In genomic region chr13:77919351-77920294, GRCh38 we compare ENCODE assay signal across 8 cellular contexts. TPM values are rescaled to one million over a fixed set of nuclear protein-coding genes. Genes with fewer than 3 reads are reported as not detected.
A peak's percentile ranks its signal among the peaks of the same experiment; 100 is the strongest.
DNase-seq lines count a peak whose midpoint lies in the region; ATAC-seq lines count a peak whose summit lies in the region.

No MANE protein-coding gene starts in this region.

- H3K4me1 ChIP-seq in esophagus (ENCODE audit: control insufficient read depth in 2 of 2, insufficient read depth in 2 of 2, low read length in 1 of 2) (peaks cover 4 to 7% of the 10 kb centered on the region in 2 donors), mucosa of rectum (ENCODE audit: control insufficient read depth in 2 of 2, insufficient read depth in 2 of 2, low read length in 2 of 2) (peaks cover 0 to 5% of the 10 kb centered on the region in 2 donors)

- WGBS in esophagus, 2 donors: 9 to 11% methylated on average over 35 of the region's 35 CpGs

- no peaks in the 10 kb centered on the region for H3K9me3 ChIP-seq in esophagus (ENCODE audit: control insufficient read depth in 2 of 2, insufficient read depth in 1 of 2, low read depth in 1 of 2, low read length in 1 of 2)
- no peaks in the 10 kb centered on the region for H3K9me3 ChIP-seq in mucosa of rectum (ENCODE audit: control insufficient read depth in 2 of 2, low read length in 2 of 2)

- intact Hi-C loops in activated naive CD4-positive, alpha-beta T cell treated with anti-CD3 and anti-CD28 coated beads for 36 hours (cut with micrococcal nuclease): no loop called here

- peak; percentile 36 for DNase-seq in GM03348 (ENCODE audit: low spot score)
- DNase-seq in NCI-H1105 (lab: John Stamatoyannopoulos, UW): peak; percentile 8
- no peak for DNase-seq in activated naive CD4-positive, alpha-beta T cell treated with anti-CD3 and anti-CD28 coated beads for 36 hours
- DNase-seq in NCI-H774 (lab: John Stamatoyannopoulos, UW): no peak
- no peak for DNase-seq in KBM-7

- no peak overlapping the region for H3K27ac Mint-ChIP-seq in activated naive CD4-positive, alpha-beta T cell treated with anti-CD3 and anti-CD28 coated beads for 36 hours

- H3K27ac ChIP-seq in esophagus (ENCODE audit: low read depth in 2 of 2, low read length in 1 of 2) (no peak overlapping the region), mucosa of rectum (ENCODE audit: low read depth in 2 of 2, low read length in 2 of 2) (peak overlapping the region; percentile 16 to 33)

- no peaks in the 10 kb centered on the region for H3K9me3 Mint-ChIP-seq in activated naive CD4-positive, alpha-beta T cell treated with anti-CD3 and anti-CD28 coated beads for 36 hours

- H3K27me3 ChIP-seq in esophagus (ENCODE audit: control insufficient read depth in 1 of 2, insufficient read depth in 2 of 2, low read length in 2 of 2) (peaks cover 0 to 5% of the 10 kb centered on the region in 2 donors), mucosa of rectum (ENCODE audit: control insufficient read depth in 2 of 2, insufficient read depth in 2 of 2, low read length in 2 of 2) (no peaks in the 10 kb centered on the region)

- ATAC-seq in HG02623 (IDR thresholded peaks at IDR 0.05; ENCODE audit: unreplicated experiment): no peak

- H3K36me3 Mint-ChIP-seq in activated naive CD4-positive, alpha-beta T cell treated with anti-CD3 and anti-CD28 coated beads for 36 hours (ENCODE audit: low read depth): no peaks in the 10 kb centered on the region

- CTCF ChIA-PET in activated naive CD4-positive, alpha-beta T cell treated with anti-CD3 and anti-CD28 coated beads for 36 hours (lab: Charles Lee): interaction anchor here (0.5 to 1.1 kb wide), 3 partner anchors 12 to 233 kb away, joined by 3 to 5 read pairs (median 4); no protein-coding TSS in a partner anchor

- H3K4me3 ChIP-seq in esophagus (ENCODE audit: low read depth in 1 of 2, low read length in 2 of 2) (peak overlapping the region; percentile 32 to 56), mucosa of rectum (ENCODE audit: low read length in 2 of 2) (peak overlapping the region; percentile 57 to 75)

- in situ Hi-C loops in KBM-7 (cut with MboI; ENCODE audit: low pct_unique_long_range_greater_than_20kb, low sequenced_read_pairs): no loop called here

- no peak overlapping the region for H3K9ac ChIP-seq in mucosa of rectum (ENCODE audit: low read depth in 1 of 2, low read length in 2 of 2)

- H3K27me3 Mint-ChIP-seq in activated naive CD4-positive, alpha-beta T cell treated with anti-CD3 and anti-CD28 coated beads for 36 hours (ENCODE audit: low read depth): peaks cover 20% of the 10 kb centered on the region

- H3K4me1 Mint-ChIP-seq in activated naive CD4-positive, alpha-beta T cell treated with anti-CD3 and anti-CD28 coated beads for 36 hours (ENCODE audit: low read depth): no peaks in the 10 kb centered on the region

- no peak overlapping the region for H3K4me3 Mint-ChIP-seq in activated naive CD4-positive, alpha-beta T cell treated with anti-CD3 and anti-CD28 coated beads for 36 hours

- H3K36me3 ChIP-seq in esophagus (ENCODE audit: control insufficient read depth in 2 of 2, insufficient read depth in 2 of 2, low read length in 1 of 2): no peaks in the 10 kb centered on the region
- no peaks in the 10 kb centered on the region for H3K36me3 ChIP-seq in mucosa of rectum (ENCODE audit: control insufficient read depth in 2 of 2, insufficient read depth in 2 of 2, low read length in 2 of 2)

RNA-seq across cellular contexts. Expression of gene EDNRB, which starts 1.0 kb away (rescaled TPM):
- 1 to 10 TPM in 1 of 2 donors, under 1 TPM in 1; 0.65 to 1.5 TPM for polyA plus RNA-seq in esophagus
- total RNA-seq in activated naive CD4-positive, alpha-beta T cell treated with anti-CD3 and anti-CD28 coated beads for 36 hours: not detected

Comparison
In these comparisons a context has a peak if more than half of its experiments do, and no peak if none do; other contexts are left out.
1. DNase-seq: peak in GM03348 (single experiment) and NCI-H1105 (single experiment); none in activated naive CD4-positive, alpha-beta T cell treated with anti-CD3 and anti-CD28 coated beads for 36 hours (single experiment), NCI-H774 (single experiment) and KBM-7 (single experiment).
2. H3K27ac ChIP-seq: peak in mucosa of rectum (2 of 2); none in esophagus (0 of 2).